Comparison of ENCODE assay signal across 10 cellular contexts in the genomic region with DNA sequence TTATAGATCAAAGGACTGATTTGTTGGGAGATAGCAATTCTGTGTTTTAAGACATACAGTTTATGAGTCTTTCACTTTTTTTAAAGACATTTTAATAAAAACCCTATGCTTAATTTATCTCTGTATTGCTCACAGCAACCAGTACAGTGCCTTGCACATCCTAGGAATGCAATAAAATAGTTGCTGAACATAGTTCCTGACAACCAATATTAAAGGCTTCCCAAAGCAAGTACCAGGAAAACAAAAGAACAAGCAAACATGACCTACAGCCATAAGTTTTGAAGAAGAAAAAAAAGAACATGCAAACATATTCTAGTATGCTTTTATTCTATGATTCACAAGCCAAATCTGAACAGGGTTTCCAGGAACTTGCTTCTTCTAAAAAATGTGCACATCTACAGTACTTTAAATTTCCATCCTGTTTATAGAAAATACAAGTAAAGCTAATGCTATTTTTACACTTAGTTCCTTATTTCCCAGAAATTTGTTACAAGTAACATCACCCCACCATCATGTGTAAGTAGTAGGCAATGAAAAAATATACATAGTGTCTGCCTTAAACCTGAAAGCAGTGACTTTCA. TPM values are rescaled to one million over a fixed set of nuclear protein-coding genes. Genes with fewer than 3 reads are reported as not detected.
DNase-seq lines count a peak whose midpoint lies in the region; ATAC-seq and TF ChIP-seq lines count a peak whose summit lies in the region.
"Had no signal": no experiment of that assay in that cellular context is flagged by ENCODE, and none has a peak within 500 bp of the region (broad histone marks: within the 10 kb centered on the region; RNA-seq: fewer than 3 reads in every experiment).

No MANE protein-coding gene starts in this region.

- H3K36me3 ChIP-seq in ACC112 (ENCODE audit: insufficient read depth, low read length): no peaks in the 10 kb centered on the region
- H3K36me3 ChIP-seq in GM23338 (ENCODE audit: insufficient read depth): no peaks in the 10 kb centered on the region
- H3K36me3 ChIP-seq in body of pancreas (replicated peaks in 1 of 2; ENCODE audit: insufficient read depth in 1 of 2, low read depth in 2 of 2): no peaks in the 10 kb centered on the region
- no peaks in the 10 kb centered on the region for H3K36me3 ChIP-seq in liver (ENCODE audit: control insufficient read depth in 4 of 4, insufficient read depth in 3 of 4, low read depth in 1 of 4, low read length in 3 of 4)

- no peak overlapping the region for H3K9ac ChIP-seq in liver (ENCODE audit: low read depth in 1 of 2, low read length in 2 of 2)

- peak overlapping the region; percentile 65 for H3K27ac ChIP-seq in ACC112 (ENCODE audit: low read depth, low read length)
- H3K27ac ChIP-seq in GM23338 (ENCODE audit: low read depth): no peak overlapping the region
- peak overlapping the region; percentile 25 to 99 (median 66) for H3K27ac ChIP-seq in body of pancreas
- peak overlapping the region; percentile 51 to 79 for H3K27ac ChIP-seq in liver (ENCODE audit: low read depth in 1 of 2, low read length in 2 of 2)
- H3K27ac ChIP-seq in caudate nucleus (ENCODE audit: low read depth, low read length): no peak overlapping the region

- ATAC-seq in GM23338 (no peak), body of pancreas (no peak)

- TF ChIP-seq POLR2A in body of pancreas (IDR thresholded peaks at IDR 0.05): no peak

- no peaks in the 10 kb centered on the region for H3K9me2 ChIP-seq in GM23338 (ENCODE audit: insufficient read depth)

- H3K4me2 ChIP-seq in GM23338: peak overlapping the region; percentile 99

- TF ChIP-seq CTCF in GM23338 (conservative IDR thresholded peaks at IDR 0.05; ENCODE audit: low read depth in 2 of 2) (no peak), body of pancreas (IDR thresholded peaks at IDR 0.05) (no peak), liver (IDR thresholded peaks at IDR 0.05; ENCODE audit: low read depth, low read length, missing input control) (no peak)

- no peaks in the 10 kb centered on the region for H3K9me3 Mint-ChIP-seq in GM23338

- no peak for TF ChIP-seq RAD21 in liver (IDR thresholded peaks at IDR 0.05)

- H3K36me3 Mint-ChIP-seq in GM23338 (ENCODE audit: low read depth): no peaks in the 10 kb centered on the region

- H3K4me1 ChIP-seq in ACC112 (ENCODE audit: control insufficient read depth, insufficient read depth, low read length, unreplicated experiment) (peaks cover 68% of the 10 kb centered on the region), GM23338 (ENCODE audit: insufficient read depth) (peaks cover 81% of the 10 kb centered on the region), body of pancreas (peaks cover 83% of the 10 kb centered on the region), liver (ENCODE audit: control insufficient read depth in 4 of 4, insufficient read depth in 4 of 4, low read length in 3 of 4) (peaks cover 11 to 70% (median 58%) of the 10 kb centered on the region in 4 donors)

- H2AFZ ChIP-seq in ACC112 (ENCODE audit: low read length, unreplicated experiment): no peak overlapping the region
- no peak overlapping the region for H2AFZ ChIP-seq in GM23338

- H3K4me3 Mint-ChIP-seq in GM23338: no peak overlapping the region

- H3K4me1 Mint-ChIP-seq in GM23338: peaks cover 69% of the 10 kb centered on the region

- peak overlapping the region; percentile 2; the same call in 1 of the 2 replicates for H3K4me3 ChIP-seq in ACC112 (ENCODE audit: low read depth, low read length)
- H3K4me3 ChIP-seq in GM23338: no peak overlapping the region; the same call in 1 of the 2 replicates
- no peak overlapping the region for H3K4me3 ChIP-seq in body of pancreas
- no peak overlapping the region for H3K4me3 ChIP-seq in liver (ENCODE audit: low read depth in 1 of 3, low read length in 3 of 3)

- no peaks in the 10 kb centered on the region for H3F3A ChIP-seq in GM23338 (replicated peaks; ENCODE audit: low read depth)

- H3K27me3 ChIP-seq in ACC112 (ENCODE audit: insufficient read depth, low read length): no peaks in the 10 kb centered on the region
- H3K27me3 ChIP-seq in GM23338 (ENCODE audit: insufficient read depth): no peaks in the 10 kb centered on the region
- no peaks in the 10 kb centered on the region for H3K27me3 ChIP-seq in body of pancreas
- H3K27me3 ChIP-seq in liver (ENCODE audit: control insufficient read depth in 4 of 4, insufficient read depth in 4 of 4, low read length in 3 of 4): no peaks in the 10 kb centered on the region

- intact Hi-C loops in body of pancreas (cut with DNase I): no loop called here

- H3K9me3 ChIP-seq in body of pancreas (no peaks in the 10 kb centered on the region), liver (ENCODE audit: control insufficient read depth in 4 of 4, low read length in 3 of 4) (no peaks in the 10 kb centered on the region)

- H3K27ac Mint-ChIP-seq in GM23338: no peak overlapping the region

- DNase-seq in GM23338 (ENCODE audit: low spot score): no peak
- DNase-seq in body of pancreas: no peak
- no peak for DNase-seq in UCSD-AML1 (lab: John Stamatoyannopoulos, UW; ENCODE audit: unreplicated experiment)
- DNase-seq in NK-92 treated with Interleukin-12 subunit alpha and Interleukin-12 subunit beta, amount 100 ng/mL, for 24 hours (lab: John Stamatoyannopoulos, UW): no peak
- no peak for DNase-seq in HK-2 (ENCODE audit: unreplicated experiment)
- no peak for DNase-seq in caudate nucleus (lab: John Stamatoyannopoulos, UW)
- DNase-seq: activated CD4-positive, alpha-beta T cell treated with anti-CD3 and anti-CD28 coated beads for 48 hours; mesendoderm had no signal

- H3K79me2 ChIP-seq in ACC112 (ENCODE audit: control insufficient read depth, insufficient read depth, low read length, unreplicated experiment) (peaks cover 61% of the 10 kb centered on the region), GM23338 (replicated peaks; ENCODE audit: insufficient read depth) (peaks cover 87% of the 10 kb centered on the region)

- H3K27me3 Mint-ChIP-seq in GM23338 (ENCODE audit: insufficient read depth, low read depth, poor library complexity): peaks cover 10% of the 10 kb centered on the region

- peaks cover 29% of the 10 kb centered on the region for H4K20me1 ChIP-seq in GM23338 (replicated peaks; ENCODE audit: insufficient read depth)

TF ChIP-seq in GM23338, 12 proteins besides CTCF, POLR2A, EP300 and RAD21 (continues in another document):
- TF ChIP-seq STAT1 (IDR thresholded peaks at IDR 0.05; ENCODE audit: unreplicated experiment) (no peak), ZNF331 (CRISPR knock-in tag; IDR thresholded peaks at IDR 0.05; ENCODE audit: low read depth) (no peak)
- TF ChIP-seq, protein P1, sequence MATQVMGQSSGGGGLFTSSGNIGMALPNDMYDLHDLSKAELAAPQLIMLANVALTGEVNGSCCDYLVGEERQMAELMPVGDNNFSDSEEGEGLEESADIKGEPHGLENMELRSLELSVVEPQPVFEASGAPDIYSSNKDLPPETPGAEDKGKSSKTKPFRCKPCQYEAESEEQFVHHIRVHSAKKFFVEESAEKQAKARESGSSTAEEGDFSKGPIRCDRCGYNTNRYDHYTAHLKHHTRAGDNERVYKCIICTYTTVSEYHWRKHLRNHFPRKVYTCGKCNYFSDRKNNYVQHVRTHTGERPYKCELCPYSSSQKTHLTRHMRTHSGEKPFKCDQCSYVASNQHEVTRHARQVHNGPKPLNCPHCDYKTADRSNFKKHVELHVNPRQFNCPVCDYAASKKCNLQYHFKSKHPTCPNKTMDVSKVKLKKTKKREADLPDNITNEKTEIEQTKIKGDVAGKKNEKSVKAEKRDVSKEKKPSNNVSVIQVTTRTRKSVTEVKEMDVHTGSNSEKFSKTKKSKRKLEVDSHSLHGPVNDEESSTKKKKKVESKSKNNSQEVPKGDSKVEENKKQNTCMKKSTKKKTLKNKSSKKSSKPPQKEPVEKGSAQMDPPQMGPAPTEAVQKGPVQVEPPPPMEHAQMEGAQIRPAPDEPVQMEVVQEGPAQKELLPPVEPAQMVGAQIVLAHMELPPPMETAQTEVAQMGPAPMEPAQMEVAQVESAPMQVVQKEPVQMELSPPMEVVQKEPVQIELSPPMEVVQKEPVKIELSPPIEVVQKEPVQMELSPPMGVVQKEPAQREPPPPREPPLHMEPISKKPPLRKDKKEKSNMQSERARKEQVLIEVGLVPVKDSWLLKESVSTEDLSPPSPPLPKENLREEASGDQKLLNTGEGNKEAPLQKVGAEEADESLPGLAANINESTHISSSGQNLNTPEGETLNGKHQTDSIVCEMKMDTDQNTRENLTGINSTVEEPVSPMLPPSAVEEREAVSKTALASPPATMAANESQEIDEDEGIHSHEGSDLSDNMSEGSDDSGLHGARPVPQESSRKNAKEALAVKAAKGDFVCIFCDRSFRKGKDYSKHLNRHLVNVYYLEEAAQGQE (IDR thresholded peaks at IDR 0.05; ENCODE audit: unreplicated experiment): no peak

TF ChIP-seq in liver, 16 proteins besides CTCF, POLR2A, EP300 and RAD21 (continues in another document):
- TF ChIP-seq TAF1 (conservative IDR thresholded peaks at IDR 0.05): no peak
- no peak for TF ChIP-seq FOXA2 (IDR thresholded peaks at IDR 0.05)
- no peak for TF ChIP-seq FOXA1 (IDR thresholded peaks at IDR 0.05)
- TF ChIP-seq, protein P2, sequence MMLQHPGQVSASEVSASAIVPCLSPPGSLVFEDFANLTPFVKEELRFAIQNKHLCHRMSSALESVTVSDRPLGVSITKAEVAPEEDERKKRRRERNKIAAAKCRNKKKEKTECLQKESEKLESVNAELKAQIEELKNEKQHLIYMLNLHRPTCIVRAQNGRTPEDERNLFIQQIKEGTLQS (IDR thresholded peaks at IDR 0.05): no peak

RNA-seq across cellular contexts. Expression of a gene that starts 4.5 kb away (rescaled TPM):
- total RNA-seq in GM23338 (2014; rRNA removed; shearing (Covaris generic)): 70.4 and 76.7 TPM in 2 replicates
- polyA plus RNA-seq in GM23338 (2016; fragmentation: Nextera tagmentation; extraction: Ambion mirVana): 23.0 and 23.8 TPM in 2 replicates
- 10 to 100 TPM; 28.3 to 33.0 TPM for total RNA-seq in body of pancreas
- 100 to 1,000 TPM in 1 of 2 donors, 10 to 100 TPM in 1; 57.2 to 123 TPM for total RNA-seq in liver
- polyA plus RNA-seq in liver: 10 to 100 TPM; 18.8 to 20.0 TPM

Comparison
In these comparisons a context has a peak if more than half of its experiments do, and no peak if none do; other contexts are left out.
1. H3K27ac ChIP-seq: peak in ACC112 (single experiment), body of pancreas (4 of 4) and liver (2 of 2); none in GM23338 (single experiment) and caudate nucleus (single experiment).